In the genomic region with DNA sequence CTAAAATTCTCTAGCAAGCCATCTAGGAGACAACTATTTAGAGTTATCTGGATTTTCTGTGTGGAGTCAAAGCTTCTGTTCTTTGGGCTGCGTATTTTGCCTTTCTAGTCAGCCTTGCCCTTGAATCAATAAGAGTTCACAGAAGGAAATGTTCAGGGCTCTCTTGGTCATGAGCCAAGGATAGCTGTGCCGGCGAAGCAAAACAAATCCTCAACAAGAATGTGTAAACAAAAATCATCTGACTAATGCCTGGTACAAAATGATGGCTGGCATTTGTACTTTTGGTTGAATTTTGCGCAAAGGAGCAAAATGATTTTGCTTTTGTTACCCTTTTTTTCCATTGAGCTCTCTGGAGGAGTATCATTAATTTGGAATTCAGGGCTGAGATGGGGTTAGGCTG, we compare ENCODE assay signal across 12 cellular contexts.
DNase-seq lines count a peak whose midpoint lies in the region; ATAC-seq and TF ChIP-seq lines count a peak whose summit lies in the region.
"Had no signal": no experiment of that assay in that cellular context is flagged by ENCODE, and none has a peak within 500 bp of the region (broad histone marks: within the 10 kb centered on the region; RNA-seq: fewer than 3 reads in every experiment).

No MANE protein-coding gene starts in this region.

- ATAC-seq in HG02763 (IDR thresholded peaks at IDR 0.05; ENCODE audit: unreplicated experiment) (no peak), HG02610 (IDR thresholded peaks at IDR 0.05; ENCODE audit: unreplicated experiment) (no peak)
- ATAC-seq: foreskin keratinocyte had no signal

- H3K36me3 ChIP-seq in thyroid gland, result no peaks in the 10 kb centered on the region

- WGBS in thyroid gland, 2 donors, result 27 to 28% methylated on average over 4 of the region's 4 CpGs

- H3K4me1 ChIP-seq in thyroid gland, result peaks cover 5 to 20% of the 10 kb centered on the region in 2 donors
- H3K4me1 ChIP-seq: foreskin keratinocyte had no signal

- no peak overlapping the region for H3K4me3 ChIP-seq in thyroid gland (replicated peaks in 1 of 3)

- peak overlapping the region; percentile 19; the same call in 1 of the 2 replicates for H3K27ac ChIP-seq in VCaP
- no peak overlapping the region for H3K27ac ChIP-seq in thyroid gland
- H3K27ac ChIP-seq: foreskin keratinocyte had no signal

- DNase-seq in NCI-H510A treated with DMSO at 0.1 percent for 48 hours (lab: John Stamatoyannopoulos, UW) (peak; percentile 66), NCI-H510A (lab: John Stamatoyannopoulos, UW) (no peak), iris pigment epithelial cell (ENCODE audit: low read depth) (peak; percentile 81), thyroid gland (peak; percentile 44 to 58), NCI-H82 treated with DMSO at 0.1 percent for 48 hours (lab: John Stamatoyannopoulos, UW; ENCODE audit: unreplicated experiment) (no peak)
- DNase-seq: activated naive CD8-positive, alpha-beta T cell treated with anti-CD3 and anti-CD28 coated beads for 36 hours; AML-193; foreskin keratinocyte; NCI-H526 treated with DMSO at 0.1 percent for 48 hours had no signal

- H3K27me3 ChIP-seq in thyroid gland, result no peaks in the 10 kb centered on the region

- TF ChIP-seq CTCF in VCaP (conservative IDR thresholded peaks at IDR 0.05) (no peak), thyroid gland (IDR thresholded peaks at IDR 0.05) (no peak)

- TF ChIP-seq POLR2A in thyroid gland (IDR thresholded peaks at IDR 0.05), result no peak

- H3K9me3 ChIP-seq in thyroid gland, result no peaks in the 10 kb centered on the region

- intact Hi-C loops in thyroid gland (cut with DNase I), result no loop called here

Comparison
In these comparisons a context has a peak if more than half of its experiments do, and no peak if none do; other contexts are left out.
1. DNase-seq: peak in NCI-H510A treated with DMSO at 0.1 percent for 48 hours (single experiment), iris pigment epithelial cell (single experiment) and thyroid gland (2 of 2); none in NCI-H510A (single experiment) and NCI-H82 treated with DMSO at 0.1 percent for 48 hours (single experiment).